In genomic region chr17:15512310-15512709, GRCh38 we compare ENCODE assay signal across 21 cellular contexts. TPM values are rescaled to one million over a fixed set of nuclear protein-coding genes. Genes with fewer than 3 reads are reported as not detected.
DNase-seq lines count a peak whose midpoint lies in the region; ATAC-seq and TF ChIP-seq lines count a peak whose summit lies in the region.
"Had no signal": no experiment of that assay in that cellular context is flagged by ENCODE, and none has a peak within 500 bp of the region (broad histone marks: within the 10 kb centered on the region; RNA-seq: fewer than 3 reads in every experiment).

No MANE protein-coding gene starts in this region.

- H3K27me3 ChIP-seq in layer of hippocampus (ENCODE audit: control insufficient read depth, insufficient read depth, low read length) (no peaks in the 10 kb centered on the region), smooth muscle cell (ENCODE audit: low read depth) (no peaks in the 10 kb centered on the region), upper lobe of right lung (no peaks in the 10 kb centered on the region)

- ATAC-seq in upper lobe of right lung (no peak), GM21576 (IDR thresholded peaks at IDR 0.05; ENCODE audit: unreplicated experiment) (no peak), HG02678 (IDR thresholded peaks at IDR 0.05; ENCODE audit: unreplicated experiment) (no peak), HG03469 (IDR thresholded peaks at IDR 0.05; ENCODE audit: unreplicated experiment) (no peak), GM18868 (IDR thresholded peaks at IDR 0.05; ENCODE audit: unreplicated experiment) (no peak)

- H3K4me3 Mint-ChIP-seq in chondrocyte (ENCODE audit: unreplicated experiment): no peak overlapping the region
- H3K4me3 Mint-ChIP-seq: B cell; CD4-positive, alpha-beta memory T cell had no signal

- H3K36me3 Mint-ChIP-seq in chondrocyte (ENCODE audit: low read depth): peaks cover 24% of the 10 kb centered on the region

- WGBS in smooth muscle cell (ENCODE audit: low lambda C conversion rate): 87% methylated on average over 4 of the region's 4 CpGs

- peaks cover 6% of the 10 kb centered on the region for H3K36me3 ChIP-seq in smooth muscle cell (ENCODE audit: low read depth)
- H3K36me3 ChIP-seq in upper lobe of right lung: peaks cover 4% of the 10 kb centered on the region

- H3K4me1 ChIP-seq in smooth muscle cell (ENCODE audit: low read depth) (peaks cover 19% of the 10 kb centered on the region), upper lobe of right lung (peaks cover 15% of the 10 kb centered on the region)

- H3K9ac ChIP-seq in smooth muscle cell (ENCODE audit: low read depth): no peak overlapping the region

- H3K9me3 Mint-ChIP-seq in chondrocyte (ENCODE audit: low read depth): peaks cover 11% of the 10 kb centered on the region

- intact Hi-C loops in upper lobe of right lung (cut with DNase I): no loop called here

- H3K4me2 ChIP-seq in smooth muscle cell: peak overlapping the region; percentile 81

- no peaks in the 10 kb centered on the region for H3K9me3 ChIP-seq in smooth muscle cell (replicated peaks; ENCODE audit: low read depth)
- no peaks in the 10 kb centered on the region for H3K9me3 ChIP-seq in upper lobe of right lung

- H3K27me3 Mint-ChIP-seq in chondrocyte (ENCODE audit: low read depth): no peaks in the 10 kb centered on the region
- H3K27me3 Mint-ChIP-seq: B cell; CD4-positive, alpha-beta memory T cell had no signal

- peak overlapping the region; percentile 96 for H3K27ac ChIP-seq in layer of hippocampus (ENCODE audit: low read depth, low read length)
- H3K27ac ChIP-seq in smooth muscle cell (ENCODE audit: low read depth): peak overlapping the region; percentile 91
- peak overlapping the region; percentile 40 for H3K27ac ChIP-seq in upper lobe of right lung
- H3K27ac ChIP-seq: HL-60 had no signal

- H3K4me3 ChIP-seq in smooth muscle cell (no peak overlapping the region), upper lobe of right lung (no peak overlapping the region)

- peaks cover 30% of the 10 kb centered on the region for H3F3A ChIP-seq in smooth muscle cell (ENCODE audit: low read depth)

- TF ChIP-seq CTCF in chondrocyte (IDR thresholded peaks at IDR 0.05) (no peak), smooth muscle cell (IDR thresholded peaks at IDR 0.05; ENCODE audit: borderline replicate concordance, insufficient read depth, poor library complexity, severe bottlenecking) (no peak), upper lobe of right lung (IDR thresholded peaks at IDR 0.05) (no peak)

- H2AFZ ChIP-seq in smooth muscle cell (ENCODE audit: low read depth): no peak overlapping the region

- peak overlapping the region; percentile 95 for H3K27ac Mint-ChIP-seq in chondrocyte (ENCODE audit: unreplicated experiment)
- H3K27ac Mint-ChIP-seq: B cell; CD4-positive, alpha-beta memory T cell had no signal

- peaks cover 10% of the 10 kb centered on the region for H4K20me1 ChIP-seq in smooth muscle cell (ENCODE audit: low read depth)

- H3K4me1 Mint-ChIP-seq in chondrocyte (ENCODE audit: low read depth): peaks cover 76% of the 10 kb centered on the region

- no peaks in the 10 kb centered on the region for H3K79me2 ChIP-seq in smooth muscle cell (ENCODE audit: low read depth)

- DNase-seq in chondrocyte (ENCODE audit: low spot score) (no peak), smooth muscle cell (lab: John Stamatoyannopoulos, UW; ENCODE audit: unreplicated experiment) (no peak), upper lobe of right lung (no peak)
- DNase-seq: ACHN; CD4-positive, alpha-beta memory T cell; DND-41; GDM1; GOT3; KBM-7; NCI-H1048; NCI-H2107; NCI-H446; NCI-H82; SHP77 had no signal

RNA-seq across cellular contexts. Expression of gene CDRT4, which starts 44.9 kb away (rescaled TPM):
- total RNA-seq in chondrocyte (6.2 to 9.1 TPM (median 7.1 TPM) in 3 replicates), smooth muscle cell (0.45 and 1.4 TPM in 2 replicates), upper lobe of right lung (9.0 TPM)
- polyA plus RNA-seq in smooth muscle cell: 4.2 and 4.3 TPM in 2 replicates

RNA-seq across cellular contexts. Expression of gene TVP23C, which starts 51.0 kb away (rescaled TPM):
- total RNA-seq in chondrocyte: 21.5 to 33.7 TPM (median 22.2 TPM) in 3 replicates
- 34.1 and 52.5 TPM in 2 replicates for total RNA-seq in smooth muscle cell
- 10.0 and 11.6 TPM in 2 replicates for polyA plus RNA-seq in smooth muscle cell
- total RNA-seq in upper lobe of right lung: 18.4 TPM

Comparison
In these comparisons a context has a peak if more than half of its experiments do, and no peak if none do; other contexts are left out.
1. H3K27ac ChIP-seq: peak in every context shown above with its lines; median percentile 96 in layer of hippocampus; 91 in smooth muscle cell; 40 in upper lobe of right lung.